ENCODE assay signal across 8 cellular contexts in genomic region chr3:197654082-197654996, GRCh38.
DNase-seq lines count a peak whose midpoint lies in the region; ATAC-seq and TF ChIP-seq lines count a peak whose summit lies in the region.
"Not testable (repeated sequence)": the region's sequence is repeated elsewhere in the genome, so short reads cannot be mapped to it uniquely, and the experiment has no call there.

No MANE protein-coding gene starts in this region.

- CTCF ChIA-PET in PC-3 (lab: Charles Lee) = not testable (repeated sequence)

- not testable (repeated sequence) for TF ChIP-seq CTCF in DND-41 (IDR thresholded peaks at IDR 0.05; ENCODE audit: borderline replicate concordance, extremely low read depth, low read length, poor library complexity, severe bottlenecking); PC-3 (conservative IDR thresholded peaks at IDR 0.05; ENCODE audit: low read depth, low read length); esophagus muscularis mucosa (IDR thresholded peaks at IDR 0.05)

- peak overlapping the region in 1 of 2 experiments; percentile 53; a peak in 2 of 4 replicates for H3K4me3 ChIP-seq in DND-41 (ENCODE audit: low read depth in 1 of 2, low read length in 2 of 2)
- H3K4me3 ChIP-seq in PC-3 (ENCODE audit: low read length) = peak overlapping the region; percentile 57
- peak overlapping the region; percentile 35 to 50 (median 44) for H3K4me3 ChIP-seq in esophagus muscularis mucosa

- peak; percentile 47 for DNase-seq in DND-41
- not testable (repeated sequence) for DNase-seq in PC-3; esophagus muscularis mucosa (ENCODE audit: extremely low spot score)
- peak; percentile 65 to 71 for DNase-seq in activated T-cell treated with anti-CD3 and anti-CD28 coated beads, Interleukin-2, amount 50 U/mL, for 48 hours
- peak; percentile 40 for DNase-seq in mucosa of gallbladder (ENCODE audit: low spot score)
- peak in 2 of 3 experiments; percentile 5 to 43 for DNase-seq in stimulated activated CD4-positive, alpha-beta T cell treated with anti-CD3 and anti-CD28 coated beads, TNF-alpha, amount 100 ng/mL, for 4 hours (ENCODE audit: low read depth in 3 of 3)

- H3K9ac ChIP-seq in DND-41 (ENCODE audit: low read depth, low read length); PC-3 (ENCODE audit: low read length): not testable (repeated sequence)

- not testable (repeated sequence) for H4K20me1 ChIP-seq in DND-41 (ENCODE audit: insufficient read depth, low read length); PC-3 (ENCODE audit: low read length)

- not testable (repeated sequence) for TF ChIP-seq POLR2A in esophagus muscularis mucosa (IDR thresholded peaks at IDR 0.05; ENCODE audit: low read depth)

- H3K36me3 ChIP-seq in DND-41 (ENCODE audit: insufficient read depth, low read length); PC-3 (ENCODE audit: low read depth, low read length); esophagus muscularis mucosa: not testable (repeated sequence)

- H3K79me2 ChIP-seq in DND-41 (ENCODE audit: insufficient read depth, low read length); PC-3 (ENCODE audit: low read length): not testable (repeated sequence)

- POLR2A ChIA-PET in PC-3 (lab: Charles Lee; ENCODE audit: unreplicated experiment) = not testable (repeated sequence)

- not testable (repeated sequence) for H3F3A ChIP-seq in PC-3 (ENCODE audit: low read length, unreplicated experiment)

- ATAC-seq in DND-41 (ENCODE audit: insufficient read depth, low read depth) = peak; percentile 96
- peak; percentile 90 for ATAC-seq in GM21381 (IDR thresholded peaks at IDR 0.05; ENCODE audit: unreplicated experiment)
- peak; percentile 77 for ATAC-seq in HG03064 (IDR thresholded peaks at IDR 0.05; ENCODE audit: low read depth, unreplicated experiment)
- ATAC-seq in PC-3 = peak; percentile 97

- not testable (repeated sequence) for BruUV-seq in PC-3 (replicated peaks; lab: Mats Ljungman, UMichigan)

- WGBS in esophagus muscularis mucosa = no CpG with 5 or more reads among the region's 101 CpGs

- not testable (repeated sequence) for H3K9me2 ChIP-seq in PC-3 (replicated peaks; ENCODE audit: low read length)

- intact Hi-C loops in PC-3 (cut with micrococcal nuclease); esophagus muscularis mucosa (cut with DNase I): not testable (repeated sequence)

- H3K4me2 ChIP-seq in DND-41 (ENCODE audit: insufficient read depth, low read length) = peak overlapping the region; percentile 58
- peak overlapping the region; percentile 69 for H3K4me2 ChIP-seq in PC-3 (ENCODE audit: low read length)

- H3K27me3 ChIP-seq in DND-41 (ENCODE audit: insufficient read depth, low read length, poor library complexity); PC-3 (ENCODE audit: low read length); esophagus muscularis mucosa: not testable (repeated sequence)

- not testable (repeated sequence) for TF ChIP-seq EP300 in esophagus muscularis mucosa (IDR thresholded peaks at IDR 0.05)

- not testable (repeated sequence) for H3K9me3 ChIP-seq in DND-41 (ENCODE audit: insufficient read depth, low read length, severe bottlenecking); PC-3 (ENCODE audit: low read length); esophagus muscularis mucosa

- not testable (repeated sequence) for H3K4me1 ChIP-seq in DND-41 (ENCODE audit: insufficient read depth, low read length); PC-3 (ENCODE audit: insufficient read depth, low read length); esophagus muscularis mucosa

- not testable (repeated sequence) for H2AFZ ChIP-seq in DND-41 (ENCODE audit: low read depth, low read length); PC-3 (ENCODE audit: low read length)

- H3K27ac ChIP-seq in DND-41 (ENCODE audit: low read length); PC-3 (ENCODE audit: low read length): not testable (repeated sequence)
- peak overlapping the region; percentile 52 to 78 (median 67) for H3K27ac ChIP-seq in esophagus muscularis mucosa (replicated peaks in 1 of 4)
